19 cellular contexts compared by ENCODE assay signal in the genomic region with DNA sequence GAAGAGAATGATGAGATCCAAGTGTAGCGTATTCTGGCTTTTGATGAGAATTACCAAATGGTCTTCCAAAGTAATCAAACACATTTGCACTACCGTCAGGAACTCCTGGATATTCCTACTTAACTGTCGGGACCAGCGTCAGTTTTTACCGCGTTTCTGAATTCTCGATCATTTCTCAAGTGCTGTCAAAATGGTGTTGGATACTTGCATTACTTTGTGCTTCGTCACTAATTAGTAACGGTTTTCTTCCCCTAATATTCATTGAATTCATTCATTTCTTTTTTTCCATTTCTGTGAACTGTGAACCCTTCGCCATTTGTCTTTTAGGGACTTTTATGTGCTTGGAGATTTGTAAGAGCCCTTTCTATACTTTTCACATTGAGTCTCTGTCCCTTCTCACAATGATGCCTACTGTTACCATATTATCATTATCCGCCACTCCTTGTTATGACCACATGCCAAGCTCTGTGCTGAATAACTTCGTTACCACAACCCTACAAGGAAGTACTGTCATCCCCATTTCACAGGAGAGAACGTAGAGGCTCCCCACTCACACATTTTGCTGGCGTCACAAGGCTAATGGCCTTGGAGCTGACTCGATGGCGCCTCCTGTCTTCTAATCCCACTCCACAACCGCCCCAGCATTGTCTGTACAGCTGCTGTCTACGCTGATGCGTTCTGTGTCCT.
DNase-seq lines count a peak whose midpoint lies in the region; ATAC-seq and TF ChIP-seq lines count a peak whose summit lies in the region.
"Had no signal": no experiment of that assay in that cellular context is flagged by ENCODE, and none has a peak within 500 bp of the region (broad histone marks: within the 10 kb centered on the region; RNA-seq: fewer than 3 reads in every experiment).

No MANE protein-coding gene starts in this region.

- no peaks in the 10 kb centered on the region for H3K9me3 Mint-ChIP-seq in endodermal cell
- H3K9me3 Mint-ChIP-seq: activated CD4-positive, alpha-beta T cell treated with anti-CD3 and anti-CD28 coated beads, Interleukin-2, amount 10 ng/mL, durations not matched to agents 24 days and 14 days; activated naive CD8-positive, alpha-beta T cell treated with anti-CD3 and anti-CD28 coated beads for 36 hours; activated T-helper 2 cell treated with anti-CD3 and anti-CD28 coated beads, Interferon-gamma antibody, Interleukin-2, Interleukin-4, amounts not matched to agents 10 μg/mL and 5 μg/mL and 100 μg/mL, durations not matched to agents 14 hours and 24 hours and 36 hours; mesothelial cell of epicardium; T-cell had no signal

- H3K9ac ChIP-seq in KMS-11 (no peak overlapping the region), endodermal cell (ENCODE audit: extremely low read depth, low read length, poor library complexity, severe bottlenecking) (no peak overlapping the region)

- H3K79me2 ChIP-seq in KMS-11 (ENCODE audit: insufficient read depth, low read depth): no peaks in the 10 kb centered on the region

- peak; percentile 21 for DNase-seq in SK-MEL-5 (ENCODE audit: low read depth, low spot score)
- no peak for DNase-seq in endodermal cell
- no peak for DNase-seq in gastrocnemius medialis
- no peak for DNase-seq in NCI-H2196 (lab: John Stamatoyannopoulos, UW; ENCODE audit: unreplicated experiment)
- DNase-seq in SW480 (ENCODE audit: low spot score): no peak
- DNase-seq: activated CD4-positive, alpha-beta T cell treated with anti-CD3 and anti-CD28 coated beads, Interleukin-2, amount 10 ng/mL, durations not matched to agents 24 days and 14 days; activated naive CD8-positive, alpha-beta T cell treated with anti-CD3 and anti-CD28 coated beads for 36 hours; Caco-2; HCEC 1CT; NCI-H1105; NCI-H2081 treated with DMSO at 0.1 percent for 48 hours; NCI-H526; SHP77 treated with DMSO at 0.1 percent for 48 hours; spleen; T-cell had no signal

- in situ Hi-C loops in SK-MEL-5 (cut with HindIII; ENCODE audit: low pct_unique_long_range_greater_than_20kb, low sequenced_read_pairs) (no loop called here), gastrocnemius medialis (cut with MboI; ENCODE audit: low sequenced_read_pairs in 4 of 4) (no loop called here)

- peaks cover 3% of the 10 kb centered on the region for H3K4me1 Mint-ChIP-seq in endodermal cell
- H3K4me1 Mint-ChIP-seq: activated CD4-positive, alpha-beta T cell treated with anti-CD3 and anti-CD28 coated beads, Interleukin-2, amount 10 ng/mL, durations not matched to agents 24 days and 14 days had no signal

- H3K4me3 Mint-ChIP-seq in endodermal cell: no peak overlapping the region
- H3K4me3 Mint-ChIP-seq: activated CD4-positive, alpha-beta T cell treated with anti-CD3 and anti-CD28 coated beads, Interleukin-2, amount 10 ng/mL, durations not matched to agents 24 days and 14 days; activated naive CD8-positive, alpha-beta T cell treated with anti-CD3 and anti-CD28 coated beads for 36 hours; mesothelial cell of epicardium; T-cell had no signal

- intact Hi-C loops in gastrocnemius medialis (cut with DNase I; ENCODE audit: low total_unique reads): no loop called here

- no peak overlapping the region for H3K27ac ChIP-seq in KMS-11
- peak overlapping the region; percentile 94 for H3K27ac ChIP-seq in endodermal cell (ENCODE audit: low read depth, low read length)
- H3K27ac ChIP-seq in gastrocnemius medialis: peak overlapping the region; percentile 92 to 99 (median 94)
- H3K27ac ChIP-seq: spleen had no signal

- no peak overlapping the region for H3K4me3 ChIP-seq in KMS-11 (IDR thresholded peaks at IDR 0.05; ENCODE audit: insufficient read depth, low read depth, low read length)
- no peak overlapping the region for H3K4me3 ChIP-seq in endodermal cell (ENCODE audit: low read length)
- no peak overlapping the region for H3K4me3 ChIP-seq in gastrocnemius medialis
- H3K4me3 ChIP-seq: spleen had no signal

- ATAC-seq in gastrocnemius medialis: no peak
- no peak for ATAC-seq in HG03565 (IDR thresholded peaks at IDR 0.05; ENCODE audit: unreplicated experiment)
- ATAC-seq: T-cell had no signal

- H3K4me1 ChIP-seq in KMS-11 (ENCODE audit: low read depth, poor library complexity, severe bottlenecking) (peaks cover 29% of the 10 kb centered on the region), endodermal cell (ENCODE audit: control insufficient read depth, insufficient read depth, low read length) (peaks cover 4% of the 10 kb centered on the region), gastrocnemius medialis (peaks cover 50 to 54% of the 10 kb centered on the region in 2 donors)
- H3K4me1 ChIP-seq: Caco-2 had no signal

- peaks cover 2% of the 10 kb centered on the region for H3K27me3 Mint-ChIP-seq in endodermal cell (ENCODE audit: insufficient read depth)

- 87 to 94% methylated on average over 15 to 19 of the region's 19 CpGs for WGBS in endodermal cell (ENCODE audit: insufficient coverage in 1 of 2, insufficient read length in 1 of 2), 2 experiments

- no peak overlapping the region for H2AFZ ChIP-seq in KMS-11 (ENCODE audit: low read depth)

- no peak overlapping the region for H3K27ac Mint-ChIP-seq in endodermal cell
- H3K27ac Mint-ChIP-seq: activated CD4-positive, alpha-beta T cell treated with anti-CD3 and anti-CD28 coated beads, Interleukin-2, amount 10 ng/mL, durations not matched to agents 24 days and 14 days; activated naive CD8-positive, alpha-beta T cell treated with anti-CD3 and anti-CD28 coated beads for 36 hours; activated T-helper 2 cell treated with anti-CD3 and anti-CD28 coated beads, Interferon-gamma antibody, Interleukin-2, Interleukin-4, amounts not matched to agents 10 μg/mL and 5 μg/mL and 100 μg/mL, durations not matched to agents 14 hours and 24 hours and 36 hours; mesothelial cell of epicardium; T-cell had no signal

- H3K27me3 ChIP-seq in KMS-11 (ENCODE audit: insufficient read depth, low read depth): no peaks in the 10 kb centered on the region
- no peaks in the 10 kb centered on the region for H3K27me3 ChIP-seq in endodermal cell (ENCODE audit: control insufficient read depth, insufficient read depth, low read length, poor library complexity, severe bottlenecking)
- no peaks in the 10 kb centered on the region for H3K27me3 ChIP-seq in gastrocnemius medialis

- no peaks in the 10 kb centered on the region for H4K20me1 ChIP-seq in KMS-11 (ENCODE audit: insufficient read depth)

- TF ChIP-seq POLR2A in gastrocnemius medialis (IDR thresholded peaks at IDR 0.05): no peak

- peak overlapping the region; percentile 65; the same call in 1 of the 2 replicates for H3K4me2 ChIP-seq in KMS-11

- no peaks in the 10 kb centered on the region for H3K36me3 Mint-ChIP-seq in endodermal cell (ENCODE audit: low read depth)
- H3K36me3 Mint-ChIP-seq: mesothelial cell of epicardium, T-cell had no signal

- no peaks in the 10 kb centered on the region for H3K9me3 ChIP-seq in endodermal cell (ENCODE audit: control insufficient read depth, low read length)
- no peaks in the 10 kb centered on the region for H3K9me3 ChIP-seq in gastrocnemius medialis
- H3K9me3 ChIP-seq: Caco-2, spleen had no signal

- TF ChIP-seq CTCF in KMS-11 (conservative IDR thresholded peaks at IDR 0.05; ENCODE audit: low read depth, low read length): no peak
- TF ChIP-seq CTCF in endodermal cell (conservative IDR thresholded peaks at IDR 0.05): peak; percentile 56
- peak in 1 of 5 experiments; percentile 20 for TF ChIP-seq CTCF in gastrocnemius medialis (IDR thresholded peaks at IDR 0.05 in 4 of 5, conservative IDR thresholded peaks at IDR 0.05 in 1 of 5)

- H3K36me3 ChIP-seq in KMS-11 (ENCODE audit: insufficient read depth) (no peaks in the 10 kb centered on the region), endodermal cell (ENCODE audit: control insufficient read depth, insufficient read depth, low read length) (no peaks in the 10 kb centered on the region), gastrocnemius medialis (no peaks in the 10 kb centered on the region)
- H3K36me3 ChIP-seq: spleen had no signal
